1 cellular context compared by ENCODE assay signal in the genomic region with DNA sequence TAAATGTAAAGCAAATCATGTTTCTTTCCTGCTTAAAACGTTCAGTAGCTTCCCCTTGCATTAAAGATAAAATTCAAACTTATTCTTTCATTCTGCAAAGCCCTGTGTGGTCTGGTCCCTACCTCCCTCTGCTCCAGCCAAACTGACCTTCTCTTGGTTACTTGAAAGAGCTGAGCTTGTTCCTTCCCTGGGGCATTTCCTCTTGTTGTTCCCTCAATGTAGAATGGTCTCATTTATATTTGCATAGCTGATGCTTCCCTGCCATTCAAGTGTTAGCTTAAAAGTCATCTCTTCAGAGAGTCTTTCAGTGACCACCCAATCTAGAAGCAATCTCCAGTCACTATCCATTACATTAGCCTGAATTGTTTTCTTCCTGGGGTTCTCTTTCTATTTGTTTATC.
TF ChIP-seq lines count a peak whose summit lies in the region.

No MANE protein-coding gene starts in this region.

TF ChIP-seq in GM23338, 12 proteins besides CTCF, POLR2A, EP300 and RAD21 (continued from another document):
- no peak for TF ChIP-seq ZNF462 (CRISPR knock-in tag; IDR thresholded peaks at IDR 0.05)
- no peak for TF ChIP-seq ZNF114 (CRISPR knock-in tag; IDR thresholded peaks at IDR 0.05)
